Comparison of ENCODE assay signal across 14 cellular contexts in genomic region chr16:66976746-66977145, GRCh38. TPM values are rescaled to one million over a fixed set of nuclear protein-coding genes. Genes with fewer than 3 reads are reported as not detected.
DNase-seq lines count a peak whose midpoint lies in the region; ATAC-seq lines count a peak whose summit lies in the region.
"Had no signal": no experiment of that assay in that cellular context is flagged by ENCODE, and none has a peak within 500 bp of the region (broad histone marks: within the 10 kb centered on the region; RNA-seq: fewer than 3 reads in every experiment).

No MANE protein-coding gene starts in this region.

- H3K27ac ChIP-seq in aorta (ENCODE audit: low read depth in 1 of 2, low read length in 2 of 2), result no peak overlapping the region
- H3K27ac ChIP-seq: cardiac muscle cell, esophagus squamous epithelium, heart left ventricle had no signal

- no peaks in the 10 kb centered on the region for H3K9me3 Mint-ChIP-seq in activated CD4-positive, alpha-beta T cell treated with anti-CD3 and anti-CD28 coated beads, Interleukin-2, amount 10 ng/mL, durations not matched to agents 7 days and 5 days
- H3K9me3 Mint-ChIP-seq: CD8-positive, alpha-beta memory T cell; mesothelial cell of epicardium had no signal

- H3K36me3 ChIP-seq in aorta (ENCODE audit: control insufficient read depth in 1 of 2, insufficient read depth in 2 of 2, low read length in 1 of 2), result no peaks in the 10 kb centered on the region
- H3K36me3 ChIP-seq: cardiac muscle cell, esophagus squamous epithelium, heart left ventricle had no signal

- 56 to 57% methylated on average over 13 of the region's 13 CpGs for WGBS in aorta, 2 donors

- POLR2A ChIA-PET in activated CD4-positive, alpha-beta T cell treated with anti-CD3 and anti-CD28 coated beads, Interleukin-2, amount 10 ng/mL, durations not matched to agents 7 days and 5 days (lab: Charles Lee), result interaction anchor here (0.5 kb wide), 1 partner anchor 219 kb away, joined by 3 read pairs; no protein-coding TSS in a partner anchor

- H3K27me3 ChIP-seq in aorta (ENCODE audit: control insufficient read depth in 1 of 2, insufficient read depth in 2 of 2, low read length in 1 of 2), result no peaks in the 10 kb centered on the region
- H3K27me3 ChIP-seq: cardiac muscle cell, heart left ventricle had no signal

- no peaks in the 10 kb centered on the region for H3K9me3 ChIP-seq in aorta (ENCODE audit: control insufficient read depth, low read length)
- H3K9me3 ChIP-seq: esophagus squamous epithelium, heart left ventricle had no signal

- H3K36me3 Mint-ChIP-seq in activated CD4-positive, alpha-beta T cell treated with anti-CD3 and anti-CD28 coated beads, Interleukin-2, amount 10 ng/mL, durations not matched to agents 7 days and 5 days (ENCODE audit: low read depth), result no peaks in the 10 kb centered on the region
- H3K36me3 Mint-ChIP-seq: CD8-positive, alpha-beta memory T cell; mesothelial cell of epicardium had no signal

- H3K4me3 Mint-ChIP-seq in activated CD4-positive, alpha-beta T cell treated with anti-CD3 and anti-CD28 coated beads, Interleukin-2, amount 10 ng/mL, durations not matched to agents 7 days and 5 days, result no peak overlapping the region
- H3K4me3 Mint-ChIP-seq: mesothelial cell of epicardium had no signal

- peak overlapping the region; percentile 17 for H3K27ac Mint-ChIP-seq in activated CD4-positive, alpha-beta T cell treated with anti-CD3 and anti-CD28 coated beads, Interleukin-2, amount 10 ng/mL, durations not matched to agents 7 days and 5 days
- H3K27ac Mint-ChIP-seq: mesothelial cell of epicardium had no signal

- no peak overlapping the region for H3K4me3 ChIP-seq in aorta (ENCODE audit: low read length in 2 of 2)
- H3K4me3 ChIP-seq: cardiac muscle cell, esophagus squamous epithelium, heart left ventricle had no signal

- no peaks in the 10 kb centered on the region for H3K27me3 Mint-ChIP-seq in activated CD4-positive, alpha-beta T cell treated with anti-CD3 and anti-CD28 coated beads, Interleukin-2, amount 10 ng/mL, durations not matched to agents 7 days and 5 days

- no peaks in the 10 kb centered on the region for H3K4me1 ChIP-seq in aorta (ENCODE audit: control insufficient read depth in 1 of 2, insufficient read depth in 2 of 2, low read length in 2 of 2)

- CTCF ChIA-PET in activated CD4-positive, alpha-beta T cell treated with anti-CD3 and anti-CD28 coated beads, Interleukin-2, amount 10 ng/mL, durations not matched to agents 7 days and 5 days (lab: Charles Lee), result interaction anchor here (0.8 to 4.0 kb wide), 18 partner anchors 8 to 209 kb away, joined by 3 to 21 read pairs (median 4); partner anchors contain the start of genes B3GNT9, CES3, FBXL8 and TRADD

- intact Hi-C loops in aorta (cut with DNase I), result loop anchor here (1.0 to 10.0 kb wide), 4 partner anchors 178 to 209 kb away; partner anchors contain the start of gene MATCAP1 (in 1 of the 2)

- ATAC-seq in aorta (ENCODE audit: low FRiP score), result peak; percentile 5

- no peak for DNase-seq in activated CD4-positive, alpha-beta T cell treated with anti-CD3 and anti-CD28 coated beads, Interleukin-2, amount 10 ng/mL, durations not matched to agents 7 days and 5 days
- DNase-seq in activated CD4-positive, alpha-beta T cell treated with anti-CD3 and anti-CD28 coated beads for 48 hours, result no peak
- DNase-seq in kidney tubule cell (ENCODE audit: low spot score) (peak; percentile 18), aorta (no peak), cerebellum (ENCODE audit: low spot score) (no peak), DMS 273 treated with DMSO at 0.1 percent for 48 hours (lab: John Stamatoyannopoulos, UW) (no peak)
- DNase-seq: CD8-positive, alpha-beta memory T cell; esophagus squamous epithelium; NCI-H1694; SIG-M5 had no signal

- peaks cover 60% of the 10 kb centered on the region for H3K4me1 Mint-ChIP-seq in activated CD4-positive, alpha-beta T cell treated with anti-CD3 and anti-CD28 coated beads, Interleukin-2, amount 10 ng/mL, durations not matched to agents 7 days and 5 days
- H3K4me1 Mint-ChIP-seq: mesothelial cell of epicardium had no signal

RNA-seq across cellular contexts. Expression of gene CES4A, which starts 11.6 kb away (rescaled TPM):
- 10 to 100 TPM; 28.9 to 30.5 TPM for total RNA-seq in activated CD4-positive, alpha-beta T cell treated with anti-CD3 and anti-CD28 coated beads, Interleukin-2, amount 10 ng/mL, durations not matched to agents 7 days and 5 days
- total RNA-seq in aorta, result 10 to 100 TPM in 1 of 2 donors, 1 to 10 TPM in 1; 5.5 to 14.2 TPM
- polyA plus RNA-seq in aorta, result 10 to 100 TPM in 1 of 2 donors, 1 to 10 TPM in 1; 1.9 to 22.7 TPM
- 16.6 TPM for total RNA-seq in cerebellum

RNA-seq across cellular contexts. Expression of gene CES3, which starts 15.7 kb away (rescaled TPM):
- 1 to 10 TPM; 5.9 to 6.4 TPM for total RNA-seq in activated CD4-positive, alpha-beta T cell treated with anti-CD3 and anti-CD28 coated beads, Interleukin-2, amount 10 ng/mL, durations not matched to agents 7 days and 5 days
- total RNA-seq in aorta (1 to 10 TPM; 1.0 to 2.4 TPM), cerebellum (1.5 TPM)
- polyA plus RNA-seq in aorta, result 1 to 10 TPM in 1 of 2 donors, under 1 TPM in 1; 0.15 to 1.5 TPM
- polyA plus RNA-seq: CD8-positive, alpha-beta memory T cell had no signal

RNA-seq across cellular contexts. Expression of gene CES2, which starts 41.4 kb away (rescaled TPM):
- total RNA-seq in activated CD4-positive, alpha-beta T cell treated with anti-CD3 and anti-CD28 coated beads, Interleukin-2, amount 10 ng/mL, durations not matched to agents 7 days and 5 days, result 10 to 100 TPM; 31.5 to 34.9 TPM
- total RNA-seq in aorta (10 to 100 TPM; 32.7 to 42.1 TPM), cerebellum (32.0 TPM)
- polyA plus RNA-seq in aorta, result 10 to 100 TPM; 20.5 to 34.4 TPM

RNA-seq across cellular contexts. Expression of gene CIAO2B, which starts 42.5 kb away (rescaled TPM):
- 100 to 1,000 TPM in 1 of 2 experiments, 10 to 100 TPM in 1; 95.2 to 112 TPM for total RNA-seq in activated CD4-positive, alpha-beta T cell treated with anti-CD3 and anti-CD28 coated beads, Interleukin-2, amount 10 ng/mL, durations not matched to agents 7 days and 5 days
- 10 to 100 TPM; 51.9 to 62.4 TPM for total RNA-seq in aorta
- polyA plus RNA-seq in aorta, result 100 to 1,000 TPM; 149 to 165 TPM
- 60.5 TPM for total RNA-seq in cerebellum

RNA-seq across cellular contexts. Expression of gene RRAD, which starts 51.4 kb away (rescaled TPM):
- total RNA-seq in activated CD4-positive, alpha-beta T cell treated with anti-CD3 and anti-CD28 coated beads, Interleukin-2, amount 10 ng/mL, durations not matched to agents 7 days and 5 days, result under 1 TPM; 0.20 to 0.23 TPM
- total RNA-seq in aorta (10 to 100 TPM; 23.6 to 30.1 TPM), cerebellum (1.1 TPM)
- polyA plus RNA-seq in aorta, result 10 to 100 TPM; 16.2 to 35.2 TPM
- total RNA-seq: MCF 10A had no signal
- polyA plus RNA-seq: CD8-positive, alpha-beta memory T cell had no signal
